Comparison of ENCODE assay signal across 9 cellular contexts in genomic region chr6:110358536-110359148, GRCh38. TPM values are rescaled to one million over a fixed set of nuclear protein-coding genes. Genes with fewer than 3 reads are reported as not detected.
A peak's percentile ranks its signal among the peaks of the same experiment; 100 is the strongest.
DNase-seq lines count a peak whose midpoint lies in the region; ATAC-seq, FAIRE-seq and TF ChIP-seq lines count a peak whose summit lies in the region.
"Had no signal": no experiment of that assay in that cellular context is flagged by ENCODE, and none has a peak within 500 bp of the region (broad histone marks: within the 10 kb centered on the region; RNA-seq: fewer than 3 reads in every experiment).

No MANE protein-coding gene starts in this region.

- H3K27me3 ChIP-seq in spleen (replicated peaks in 1 of 7) = peaks cover 0 to 50% (median 26%) of the 10 kb centered on the region in 7 donors

- FAIRE-seq in kidney (lab: Jason Lieb, UNC) (no peak), GM12891 (lab: Jason Lieb, UNC) (no peak)
- FAIRE-seq: K562 had no signal

- no peaks in the 10 kb centered on the region for H3K36me3 Mint-ChIP-seq in activated naive CD8-positive, alpha-beta T cell treated with anti-CD3 and anti-CD28 coated beads, Interleukin-2, amount 50 U/mL, for 24 hours (ENCODE audit: low read depth)

- H3K36me3 ChIP-seq in kidney (ENCODE audit: control insufficient read depth in 1 of 2, insufficient read depth in 2 of 2, low read length in 2 of 2) (no peaks in the 10 kb centered on the region), spleen (no peaks in the 10 kb centered on the region)

- TF ChIP-seq POLR2A in spleen (IDR thresholded peaks at IDR 0.05) (no peak), GM12891 (IDR thresholded peaks at IDR 0.05; ENCODE audit: low read depth, low read length) (no peak)

- peaks cover 31% of the 10 kb centered on the region for H3K27me3 Mint-ChIP-seq in activated naive CD8-positive, alpha-beta T cell treated with anti-CD3 and anti-CD28 coated beads, Interleukin-2, amount 50 U/mL, for 24 hours

- H3K9me3 ChIP-seq in kidney (ENCODE audit: control insufficient read depth in 1 of 2, low read length in 2 of 2) = no peaks in the 10 kb centered on the region
- H3K9me3 ChIP-seq in spleen = no peaks in the 10 kb centered on the region

- no peak overlapping the region for H3K27ac Mint-ChIP-seq in activated naive CD8-positive, alpha-beta T cell treated with anti-CD3 and anti-CD28 coated beads, Interleukin-2, amount 50 U/mL, for 24 hours

- TF ChIP-seq CTCF in HFF-Myc (IDR thresholded peaks at IDR 0.05; ENCODE audit: low read depth, low read length, missing control alignments) = no peak
- no peak for TF ChIP-seq CTCF in kidney (IDR thresholded peaks at IDR 0.05; ENCODE audit: borderline replicate concordance, extremely low read depth, insufficient read depth)
- TF ChIP-seq CTCF in spleen (IDR thresholded peaks at IDR 0.05 in 8 of 11, conservative IDR thresholded peaks at IDR 0.05 in 3 of 11) = no peak

- intact Hi-C loops in kidney (cut with DNase I) = no loop called here
- intact Hi-C loops in spleen (cut with DNase I; ENCODE audit: low total_unique reads) = no loop called here

- peaks cover 8 to 13% of the 10 kb centered on the region in 2 donors for H3K4me1 ChIP-seq in kidney (ENCODE audit: control insufficient read depth in 1 of 2, insufficient read depth in 1 of 2, low read depth in 1 of 2, low read length in 2 of 2)
- H3K4me1 ChIP-seq in spleen = peaks cover 0 to 15% (median 11%) of the 10 kb centered on the region in 6 donors

- peak overlapping the region; percentile 20 to 78 for H3K27ac ChIP-seq in kidney (ENCODE audit: low read depth in 2 of 2, low read length in 2 of 2)
- no peak overlapping the region for H3K27ac ChIP-seq in spleen

- peak overlapping the region; percentile 13 to 49 for H3K9ac ChIP-seq in kidney (ENCODE audit: low read length in 2 of 2)

- DNase-seq in HFF-Myc (ENCODE audit: extremely low read depth, low read depth) (no peak), kidney (no peak), spleen (no peak), GM12891 (ENCODE audit: insufficient read length, low spot score) (no peak), NCI-H1105 treated with DMSO at 0.1 percent for 48 hours (lab: John Stamatoyannopoulos, UW) (no peak)
- DNase-seq in activated naive CD8-positive, alpha-beta T cell treated with anti-CD3 and anti-CD28 coated beads, Interleukin-2, amount 50 U/mL, for 24 hours = no peak

- H3K4me3 Mint-ChIP-seq in activated naive CD8-positive, alpha-beta T cell treated with anti-CD3 and anti-CD28 coated beads, Interleukin-2, amount 50 U/mL, for 24 hours = peak overlapping the region; percentile 54

- H3K4me3 ChIP-seq in HFF-Myc (replicated peaks; ENCODE audit: low read depth, low read length) (peak overlapping the region; percentile 37), kidney (ENCODE audit: low read length in 2 of 2) (peak overlapping the region; percentile 39 to 57), spleen (peak overlapping the region; percentile 27 to 72 (median 45))
- H3K4me3 ChIP-seq: K562 had no signal

- no peaks in the 10 kb centered on the region for H3K9me3 Mint-ChIP-seq in activated naive CD8-positive, alpha-beta T cell treated with anti-CD3 and anti-CD28 coated beads, Interleukin-2, amount 50 U/mL, for 24 hours

- no peak for ATAC-seq in activated naive CD8-positive, alpha-beta T cell treated with anti-CD3 and anti-CD28 coated beads, Interleukin-2, amount 50 U/mL, for 24 hours
- ATAC-seq in GM19463 (IDR thresholded peaks at IDR 0.05; ENCODE audit: unreplicated experiment) = no peak
- ATAC-seq: K562 had no signal

- WGBS in spleen, 5 donors = 35 to 52% (median 45%) methylated on average over 11 to 13 of the region's 13 CpGs

- H3K4me1 Mint-ChIP-seq in activated naive CD8-positive, alpha-beta T cell treated with anti-CD3 and anti-CD28 coated beads, Interleukin-2, amount 50 U/mL, for 24 hours = peaks cover 11% of the 10 kb centered on the region

TF ChIP-seq in GM12891, 5 proteins besides CTCF, POLR2A, EP300 and RAD21:
- TF ChIP-seq TAF1 (IDR thresholded peaks at IDR 0.05; ENCODE audit: low read depth, low read length) = no peak
- no peak for TF ChIP-seq POU2F2 (IDR thresholded peaks at IDR 0.05; ENCODE audit: low read depth, low read length)
- no peak for TF ChIP-seq PAX5 (IDR thresholded peaks at IDR 0.05; ENCODE audit: insufficient read depth, low read length, severe bottlenecking)
- TF ChIP-seq SPI1 (IDR thresholded peaks at IDR 0.05; ENCODE audit: low read depth, low read length) = no peak
- no peak for TF ChIP-seq POLR2AphosphoS5 (IDR thresholded peaks at IDR 0.05; ENCODE audit: low read depth, low read length)

RNA-seq across cellular contexts. Expression of gene METTL24, which starts 0.5 kb away (rescaled TPM):
- 3.5 TPM for total RNA-seq in kidney
- polyA plus RNA-seq in kidney (ENCODE audit: insufficient read depth, low read depth, low replicate concordance) = 1.4 TPM
- 1 to 10 TPM in 2 of 7 donors, under 1 TPM in 3, not detected in 2; 0.67 to 1.2 (median 0.98) TPM for total RNA-seq in spleen
- not detected for polyA plus RNA-seq in spleen
- not detected for polyA plus RNA-seq in GM12891 (2012; ENCODE audit: low read depth, missing spikeins)
- total RNA-seq: esophagus mucosa, K562 had no signal
- polyA plus RNA-seq: K562 had no signal

RNA-seq across cellular contexts. Expression of gene DDO, which starts 56.7 kb away (rescaled TPM):
- 3.6 TPM for total RNA-seq in kidney
- polyA plus RNA-seq in kidney (ENCODE audit: insufficient read depth, low read depth, low replicate concordance) = 13.4 TPM
- total RNA-seq in spleen = 1 to 10 TPM; 1.1 to 4.1 (median 1.8) TPM
- 1 to 10 TPM in 2 of 3 donors, under 1 TPM in 1; 0.68 to 1.5 (median 1.1) TPM for polyA plus RNA-seq in spleen
- 0.13 TPM for polyA plus RNA-seq in GM12891 (2012; ENCODE audit: low read depth, missing spikeins)
- total RNA-seq: K562 had no signal
- polyA plus RNA-seq: K562 had no signal

Comparison
In these comparisons a context has a peak if more than half of its experiments do, and no peak if none do; other contexts are left out.
1. H3K27ac ChIP-seq: peak in kidney (2 of 2); none in spleen (0 of 8).
2. Peak in every context shown above with its lines, with median percentiles within 50 percentile points of each other: H3K4me3 ChIP-seq.